ENCODE assay signal across 10 cellular contexts in genomic region chr19:588758-589692, GRCh38. TPM values are rescaled to one million over a fixed set of nuclear protein-coding genes. Genes with fewer than 3 reads are reported as not detected.
DNase-seq lines count a peak whose midpoint lies in the region; ATAC-seq lines count a peak whose summit lies in the region.
"Had no signal": no experiment of that assay in that cellular context is flagged by ENCODE, and none has a peak within 500 bp of the region (broad histone marks: within the 10 kb centered on the region; RNA-seq: fewer than 3 reads in every experiment).

No MANE protein-coding gene starts in this region.

- no peaks in the 10 kb centered on the region for H3K36me3 Mint-ChIP-seq in activated naive CD8-positive, alpha-beta T cell
- no peaks in the 10 kb centered on the region for H3K36me3 Mint-ChIP-seq in activated naive CD8-positive, alpha-beta T cell treated with anti-CD3 and anti-CD28 coated beads, Interleukin-2, amount 50 U/mL, for 24 hours (ENCODE audit: low read depth)

- peaks cover 7% of the 10 kb centered on the region for H3K4me1 Mint-ChIP-seq in activated naive CD8-positive, alpha-beta T cell (ENCODE audit: low read depth)
- peaks cover 4% of the 10 kb centered on the region for H3K4me1 Mint-ChIP-seq in activated naive CD8-positive, alpha-beta T cell treated with anti-CD3 and anti-CD28 coated beads, Interleukin-2, amount 50 U/mL, for 24 hours

- peak overlapping the region; percentile 19 for H3K9ac ChIP-seq in endocrine pancreas (ENCODE audit: control insufficient read depth, insufficient read depth, low read length)

- no peak overlapping the region for H3K4me3 ChIP-seq in endocrine pancreas (ENCODE audit: control insufficient read depth, insufficient read depth, low read length)
- H3K4me3 ChIP-seq: left lung had no signal

- no peak for DNase-seq in activated naive CD8-positive, alpha-beta T cell treated with anti-CD3 and anti-CD28 coated beads, Interleukin-2, amount 50 U/mL, for 24 hours
- DNase-seq in NCI-H69 (lab: John Stamatoyannopoulos, UW), result peak; percentile 83
- DNase-seq in HT-29 (ENCODE audit: low spot score), result no peak
- DNase-seq in effector CD4-positive, alpha-beta T cell, result no peak

- H3K27ac ChIP-seq in temporal lobe (ENCODE audit: low read depth, low read length), result peak overlapping the region; percentile 96
- H3K27ac ChIP-seq: left lung, Peyer's patch had no signal

- H3K9me3 Mint-ChIP-seq in activated naive CD8-positive, alpha-beta T cell (ENCODE audit: low read depth), result no peaks in the 10 kb centered on the region
- H3K9me3 Mint-ChIP-seq in activated naive CD8-positive, alpha-beta T cell treated with anti-CD3 and anti-CD28 coated beads, Interleukin-2, amount 50 U/mL, for 24 hours, result no peaks in the 10 kb centered on the region

- no peaks in the 10 kb centered on the region for H3K27me3 Mint-ChIP-seq in activated naive CD8-positive, alpha-beta T cell
- H3K27me3 Mint-ChIP-seq in activated naive CD8-positive, alpha-beta T cell treated with anti-CD3 and anti-CD28 coated beads, Interleukin-2, amount 50 U/mL, for 24 hours, result peaks cover 33% of the 10 kb centered on the region

- H3K9me3 ChIP-seq in endocrine pancreas (ENCODE audit: control insufficient read depth, low read length), result no peaks in the 10 kb centered on the region
- H3K9me3 ChIP-seq: left lung, Peyer's patch had no signal

- H3K27me3 ChIP-seq in endocrine pancreas (ENCODE audit: control insufficient read depth, insufficient read depth, low read length), result no peaks in the 10 kb centered on the region

- H3K4me3 Mint-ChIP-seq in activated naive CD8-positive, alpha-beta T cell, result peak overlapping the region; percentile 67
- no peak overlapping the region for H3K4me3 Mint-ChIP-seq in activated naive CD8-positive, alpha-beta T cell treated with anti-CD3 and anti-CD28 coated beads, Interleukin-2, amount 50 U/mL, for 24 hours

- no peaks in the 10 kb centered on the region for H3K4me1 ChIP-seq in endocrine pancreas (ENCODE audit: control insufficient read depth, insufficient read depth, low read length)

- H3K36me3 ChIP-seq in endocrine pancreas (ENCODE audit: control insufficient read depth, insufficient read depth, low read length), result no peaks in the 10 kb centered on the region
- H3K36me3 ChIP-seq: left lung, Peyer's patch had no signal

- H3K27ac Mint-ChIP-seq in activated naive CD8-positive, alpha-beta T cell, result no peak overlapping the region
- no peak overlapping the region for H3K27ac Mint-ChIP-seq in activated naive CD8-positive, alpha-beta T cell treated with anti-CD3 and anti-CD28 coated beads, Interleukin-2, amount 50 U/mL, for 24 hours

- no peak for ATAC-seq in activated naive CD8-positive, alpha-beta T cell treated with anti-CD3 and anti-CD28 coated beads, Interleukin-2, amount 50 U/mL, for 24 hours
- no peak for ATAC-seq in HG02623 (IDR thresholded peaks at IDR 0.05; ENCODE audit: unreplicated experiment)

RNA-seq across cellular contexts. Expression of gene HCN2, which starts 0.7 kb away (rescaled TPM):
- 9.1 TPM for total RNA-seq in temporal lobe
- total RNA-seq in HT-29 (2014; rRNA removed; shearing (Covaris generic)), result 0.10 TPM in 1 of 2 replicates, not detected in the other
- total RNA-seq: Peyer's patch had no signal

RNA-seq across cellular contexts. Expression of gene BSG, which starts 16.6 kb away (rescaled TPM):
- 91.2 TPM for total RNA-seq in temporal lobe
- 725 and 781 TPM in 2 replicates for total RNA-seq in HT-29 (2014; rRNA removed; shearing (Covaris generic))

RNA-seq across cellular contexts. Expression of gene POLRMT, which starts 44.3 kb away (rescaled TPM):
- total RNA-seq in temporal lobe, result 11.3 TPM
- 74.3 and 89.6 TPM in 2 replicates for total RNA-seq in HT-29 (2014; rRNA removed; shearing (Covaris generic))

RNA-seq across cellular contexts. Expression of gene GZMM, which starts 45.2 kb away (rescaled TPM):
- total RNA-seq in temporal lobe, result not detected
- 0.31 TPM in 1 of 2 replicates, not detected in the other for total RNA-seq in HT-29 (2014; rRNA removed; shearing (Covaris generic))

RNA-seq across cellular contexts. Expression of gene FGF22, which starts 50.7 kb away (rescaled TPM):
- total RNA-seq in temporal lobe, result 0.25 TPM
- total RNA-seq in HT-29 (2014; rRNA removed; shearing (Covaris generic)), result 0.05 and 0.36 TPM in 2 replicates
- total RNA-seq: Peyer's patch had no signal
